Comparison of ENCODE assay signal across 8 cellular contexts in the genomic region with DNA sequence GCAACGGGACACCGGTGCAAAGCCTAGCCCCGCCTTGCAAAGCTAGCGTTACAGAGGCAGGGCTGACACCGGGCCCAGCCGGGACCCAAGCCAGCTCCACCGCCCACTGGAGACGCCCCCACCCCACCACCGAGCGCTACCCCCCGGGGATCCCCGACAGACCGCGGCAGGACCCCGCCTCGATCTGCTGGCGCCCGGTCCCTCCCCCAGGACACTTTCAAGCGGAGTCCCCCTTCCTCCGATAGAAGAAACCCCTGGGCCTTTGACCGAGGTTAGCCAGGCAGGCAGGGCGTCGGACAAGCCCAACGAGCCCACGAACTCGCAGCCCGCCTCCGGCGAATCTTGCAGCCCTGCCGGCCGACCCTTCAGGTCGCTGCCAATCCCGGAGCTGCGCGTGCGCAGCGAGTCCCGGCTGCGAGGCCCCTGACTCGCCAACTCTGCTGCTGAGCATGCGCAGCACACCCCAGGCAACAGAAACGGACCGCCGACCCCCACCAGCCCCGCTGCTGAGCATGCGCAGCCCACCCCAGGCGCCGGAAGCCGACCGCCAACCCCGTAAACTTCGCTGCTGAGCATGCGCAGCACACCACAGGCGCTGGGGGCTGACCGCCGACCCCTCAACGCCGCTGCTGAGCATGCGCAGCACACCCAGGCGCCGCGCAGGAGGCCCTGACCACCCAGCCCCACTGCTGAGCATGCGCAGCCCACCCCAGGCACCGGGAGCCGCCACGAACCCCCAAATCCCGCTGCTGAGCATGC. TPM values are rescaled to one million over a fixed set of nuclear protein-coding genes. Genes with fewer than 3 reads are reported as not detected.
DNase-seq lines count a peak whose midpoint lies in the region; ATAC-seq and TF ChIP-seq lines count a peak whose summit lies in the region.

No MANE protein-coding gene starts in this region.

- peaks cover 20 to 35% of the 10 kb centered on the region in 2 donors for H3K36me3 Mint-ChIP-seq in CD14-positive monocyte

- DNase-seq in CD14-positive monocyte (ENCODE audit: low spot score): peak; percentile 92
- DNase-seq in NCI-H748 treated with DMSO at 0.1 percent for 48 hours (lab: John Stamatoyannopoulos, UW): peak; percentile 95
- DNase-seq in activated CD4-positive, alpha-beta T cell treated with anti-CD3 and anti-CD28 coated beads, Interleukin-2, amount 50 U/mL, for 48 hours: peak; percentile 97 to 98
- DNase-seq in dorsolateral prefrontal cortex: peak; percentile 82 to 96 (median 93)
- DNase-seq in lower leg skin (ENCODE audit: low spot score in 2 of 2): peak; percentile 93 to 99
- DNase-seq in stimulated activated CD4-positive, alpha-beta T cell treated with anti-CD3 and anti-CD28 coated beads, Interleukin-4, amount 100 ng/mL, for 4 hours: peak; percentile 98

- H3K27me3 ChIP-seq in dorsolateral prefrontal cortex: no peaks in the 10 kb centered on the region

- H3K9me3 Mint-ChIP-seq in CD14-positive monocyte: peaks cover 8 to 19% (median 14%) of the 10 kb centered on the region in 7 donors

- TF ChIP-seq POLR2A in lower leg skin (IDR thresholded peaks at IDR 0.05): no peak

- H3K27ac ChIP-seq in dorsolateral prefrontal cortex: peak overlapping the region; percentile 92 to 100 (median 99)

- peak overlapping the region; percentile 65 to 88 (median 84) for H3K27ac Mint-ChIP-seq in CD14-positive monocyte

- intact Hi-C loops in CD14-positive monocyte (cut with micrococcal nuclease) (loop anchor here (5.0 to 10.0 kb wide), 3 partner anchors 39 to 134 kb away; partner anchors contain the start of genes RNASEH1 (in 1 of the 2) and RPS7 (in 1 of the 2)), dorsolateral prefrontal cortex (cut with DNase I) (loop anchor here (1.0 to 5.0 kb wide), 7 partner anchors 40 to 139 kb away; partner anchors contain the start of genes RNASEH1 (in 2 of the 2), RPS7 (in 2 of the 2) and TRAPPC12 (in 1 of the 2)), lower leg skin (cut with DNase I; ENCODE audit: low total_unique reads) (no loop called here)

- peak overlapping the region; percentile 88 to 93 for H3K4me3 Mint-ChIP-seq in CD14-positive monocyte

- ATAC-seq in GM19397 (IDR thresholded peaks at IDR 0.05; ENCODE audit: unreplicated experiment) (peak; percentile 81), HG03565 (IDR thresholded peaks at IDR 0.05; ENCODE audit: unreplicated experiment) (peak; percentile 75)

- H3K27me3 Mint-ChIP-seq in CD14-positive monocyte (ENCODE audit: low read depth in 3 of 3): peaks cover 0 to 1% (median 0%) of the 10 kb centered on the region in 3 donors

- H3K4me3 ChIP-seq in dorsolateral prefrontal cortex (peak overlapping the region; percentile 71 to 100 (median 92)), lower leg skin (ENCODE audit: low read depth, poor library complexity, severe bottlenecking) (peak overlapping the region; percentile 95)

- TF ChIP-seq CTCF in CD14-positive monocyte (IDR thresholded peaks at IDR 0.05) (no peak), dorsolateral prefrontal cortex (IDR thresholded peaks at IDR 0.05 in 54 of 56, conservative IDR thresholded peaks at IDR 0.05 in 2 of 56; ENCODE audit: low read depth in 1 of 56, partially characterized antibody in 56 of 56) (peak in 6 of 56 donors; percentile 6 to 43 (median 18)), lower leg skin (IDR thresholded peaks at IDR 0.05) (no peak)

- peaks cover 30% of the 10 kb centered on the region for H3K4me1 Mint-ChIP-seq in CD14-positive monocyte

- WGBS in lower leg skin, 2 donors: 0% methylated on average over 5 to 35 of the region's 67 CpGs

RNA-seq across cellular contexts. Expression of gene ADI1, which starts 0.7 kb away (rescaled TPM):
- 10 to 100 TPM; 79.3 to 89.1 TPM for polyA plus RNA-seq in CD14-positive monocyte
- total RNA-seq in dorsolateral prefrontal cortex (10 to 100 TPM; 18.6 to 47.4 (median 29.0) TPM), lower leg skin (10 to 100 TPM; 29.1 to 55.5 (median 44.1) TPM)

RNA-seq across cellular contexts. Expression of gene RNASEH1, which starts 39.5 kb away (rescaled TPM):
- polyA plus RNA-seq in CD14-positive monocyte: 10 to 100 TPM; 14.2 to 16.4 TPM
- total RNA-seq in dorsolateral prefrontal cortex (10 to 100 TPM; 11.4 to 33.7 (median 23.1) TPM), lower leg skin (10 to 100 TPM; 10.7 to 17.1 (median 14.4) TPM)

RNA-seq across cellular contexts. Expression of gene RPS7, which starts 56.4 kb away (rescaled TPM):
- 100 to 1,000 TPM; 510 to 608 TPM for polyA plus RNA-seq in CD14-positive monocyte
- total RNA-seq in dorsolateral prefrontal cortex (100 to 1,000 TPM; 295 to 533 (median 396) TPM), lower leg skin (1,000 to 10,000 TPM; 1,759 to 5,685 (median 2,637) TPM)

Comparison
In these comparisons a context has a peak if more than half of its experiments do, and no peak if none do; other contexts are left out.
1. Peak in every context shown above with its lines: DNase-seq, ATAC-seq, H3K4me3 ChIP-seq and H3K27ac ChIP-seq.